Comparison of ENCODE assay signal across 21 cellular contexts in the genomic region with DNA sequence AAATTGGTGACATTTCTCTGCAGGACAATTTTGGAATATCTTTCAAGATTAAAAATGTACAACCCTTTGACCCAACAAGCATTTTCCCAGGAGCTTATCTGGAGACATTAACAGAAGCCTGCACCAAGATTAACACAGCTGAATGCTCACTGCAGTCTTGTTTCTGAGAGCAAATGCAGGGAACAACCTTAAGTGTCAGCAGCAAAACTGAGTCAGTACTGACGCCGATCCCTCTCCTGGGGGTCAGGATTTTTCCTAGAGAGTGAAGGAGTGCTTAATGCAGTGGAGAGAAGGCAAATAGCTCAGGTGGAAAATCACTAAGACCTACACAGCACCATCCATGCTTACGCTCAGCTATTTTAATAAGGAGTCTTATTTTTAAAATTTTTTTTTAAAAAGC. TPM values are rescaled to one million over a fixed set of nuclear protein-coding genes. Genes with fewer than 3 reads are reported as not detected.
DNase-seq lines count a peak whose midpoint lies in the region; TF ChIP-seq lines count a peak whose summit lies in the region.
"Had no signal": no experiment of that assay in that cellular context is flagged by ENCODE, and none has a peak within 500 bp of the region (broad histone marks: within the 10 kb centered on the region; RNA-seq: fewer than 3 reads in every experiment).

No MANE protein-coding gene starts in this region.

- no peak overlapping the region for H3K9ac ChIP-seq in endodermal cell (ENCODE audit: extremely low read depth, low read length, poor library complexity, severe bottlenecking)

- H3K27me3 ChIP-seq in WERI-Rb-1 (ENCODE audit: insufficient read depth, low read depth, severe bottlenecking) (no peaks in the 10 kb centered on the region), endodermal cell (ENCODE audit: control insufficient read depth, insufficient read depth, low read length, poor library complexity, severe bottlenecking) (no peaks in the 10 kb centered on the region)
- H3K27me3 ChIP-seq in CD4-positive, alpha-beta memory T cell (ENCODE audit: insufficient read depth, low read length): no peaks in the 10 kb centered on the region

- H3K9me3 Mint-ChIP-seq in endodermal cell: peaks cover 8% of the 10 kb centered on the region
- peaks cover 0 to 3% (median 0%) of the 10 kb centered on the region in 8 donors for H3K9me3 Mint-ChIP-seq in CD4-positive, alpha-beta memory T cell

- peak overlapping the region; percentile 50 for H3K27ac Mint-ChIP-seq in endodermal cell
- H3K27ac Mint-ChIP-seq in CD4-positive, alpha-beta memory T cell: no peak overlapping the region
- H3K27ac Mint-ChIP-seq: CD4-positive, alpha-beta T cell; HFFc6 had no signal

- H3K9me3 ChIP-seq in WERI-Rb-1 (ENCODE audit: severe bottlenecking) (no peaks in the 10 kb centered on the region), endodermal cell (ENCODE audit: control insufficient read depth, low read length) (peaks cover 8% of the 10 kb centered on the region)
- H3K9me3 ChIP-seq in CD4-positive, alpha-beta memory T cell (ENCODE audit: control insufficient read depth in 1 of 2, low read length in 2 of 2): no peaks in the 10 kb centered on the region

- DNase-seq in WERI-Rb-1 (peak; percentile 12), endodermal cell (no peak), kidney tubule cell (ENCODE audit: low spot score) (peak; percentile 50), retina (peak; percentile 43), HuH-7.5 (ENCODE audit: low spot score) (no peak)
- DNase-seq in CD4-positive, alpha-beta memory T cell: no peak
- DNase-seq in activated naive CD4-positive, alpha-beta T cell (lab: John Stamatoyannopoulos, UW): no peak
- DNase-seq: AML-193; CD4-positive, alpha-beta T cell; DMS53; DND-41; EL; GOT3; H7; HFFc6; IMR-90 had no signal

- peaks cover 48% of the 10 kb centered on the region for H3K27me3 Mint-ChIP-seq in endodermal cell (ENCODE audit: insufficient read depth)
- H3K27me3 Mint-ChIP-seq in CD4-positive, alpha-beta memory T cell: no peaks in the 10 kb centered on the region

- no peaks in the 10 kb centered on the region for H3K36me3 ChIP-seq in WERI-Rb-1
- H3K36me3 ChIP-seq in endodermal cell (ENCODE audit: control insufficient read depth, insufficient read depth, low read length): no peaks in the 10 kb centered on the region
- no peaks in the 10 kb centered on the region for H3K36me3 ChIP-seq in CD4-positive, alpha-beta memory T cell (ENCODE audit: insufficient read depth, low read length)

- peaks cover 16% of the 10 kb centered on the region for H3K4me1 Mint-ChIP-seq in endodermal cell
- H3K4me1 Mint-ChIP-seq in CD4-positive, alpha-beta memory T cell: no peaks in the 10 kb centered on the region

- no peak overlapping the region; the same call in 1 of the 2 replicates for H3K27ac ChIP-seq in WERI-Rb-1
- H3K27ac ChIP-seq in endodermal cell (ENCODE audit: low read depth, low read length): no peak overlapping the region
- H3K27ac ChIP-seq in CD4-positive, alpha-beta memory T cell (ENCODE audit: low read depth, low read length): no peak overlapping the region
- H3K27ac ChIP-seq: C4-2B had no signal

- no peak overlapping the region for H3K4me3 Mint-ChIP-seq in endodermal cell
- H3K4me3 Mint-ChIP-seq in CD4-positive, alpha-beta memory T cell: no peak overlapping the region
- H3K4me3 Mint-ChIP-seq: CD4-positive, alpha-beta T cell; HFFc6 had no signal

- peaks cover 10% of the 10 kb centered on the region for H3K4me1 ChIP-seq in endodermal cell (ENCODE audit: control insufficient read depth, insufficient read depth, low read length)
- H3K4me1 ChIP-seq in CD4-positive, alpha-beta memory T cell (ENCODE audit: insufficient read depth, low read length): no peaks in the 10 kb centered on the region

- H3K36me3 Mint-ChIP-seq in endodermal cell (ENCODE audit: low read depth): no peaks in the 10 kb centered on the region
- no peaks in the 10 kb centered on the region for H3K36me3 Mint-ChIP-seq in CD4-positive, alpha-beta memory T cell

- no peak for TF ChIP-seq CTCF in WERI-Rb-1 (IDR thresholded peaks at IDR 0.05; ENCODE audit: low read depth, low read length)
- no peak for TF ChIP-seq CTCF in endodermal cell (conservative IDR thresholded peaks at IDR 0.05)

- POLR2A ChIA-PET in CD4-positive, alpha-beta memory T cell (lab: Charles Lee; ENCODE audit: partially characterized antibody): no interaction called here

- WGBS in endodermal cell (ENCODE audit: insufficient coverage in 1 of 2, insufficient read length in 1 of 2), 2 experiments: 78 to 79% methylated on average over 2 of the region's 3 CpGs

- intact Hi-C loops in CD4-positive, alpha-beta memory T cell (cut with micrococcal nuclease): no loop called here

- H3K4me3 ChIP-seq in WERI-Rb-1 (ENCODE audit: low read depth, low read length) (no peak overlapping the region), endodermal cell (ENCODE audit: low read length) (no peak overlapping the region)
- H3K4me3 ChIP-seq in CD4-positive, alpha-beta memory T cell (ENCODE audit: low read length in 2 of 2): no peak overlapping the region
- H3K4me3 ChIP-seq: GM12878, K562 had no signal

- CTCF ChIA-PET in CD4-positive, alpha-beta memory T cell (lab: Charles Lee; ENCODE audit: partially characterized antibody): no interaction called here

RNA-seq across cellular contexts. Expression of gene SGPP2, which starts 42.8 kb away (rescaled TPM):
- not detected for total RNA-seq in endodermal cell
- 0.32 TPM for polyA plus RNA-seq in endodermal cell (2013, experiment 1 of 2)
- polyA plus RNA-seq in endodermal cell (2013, experiment 2 of 2): 0.33 TPM
- total RNA-seq in CD4-positive, alpha-beta memory T cell: 1 to 10 TPM; 8.8 to 9.9 TPM
- polyA plus RNA-seq in CD4-positive, alpha-beta memory T cell: 1 to 10 TPM; 2.1 to 2.2 TPM
- total RNA-seq: G401, H7, HFFc6, IMR-90 had no signal
- polyA plus RNA-seq: BJ, IMR-90 had no signal

Comparison
In these comparisons a context has a peak if more than half of its experiments do, and no peak if none do; other contexts are left out.
1. DNase-seq: peak in WERI-Rb-1 (single experiment), kidney tubule cell (single experiment) and retina (single experiment); none in endodermal cell (single experiment), HuH-7.5 (single experiment), CD4-positive, alpha-beta memory T cell (0 of 5) and activated naive CD4-positive, alpha-beta T cell (0 of 4).
2. RNA of gene SGPP2, which starts 42.8 kb away (total RNA-seq): 8.8 to 9.9 TPM in CD4-positive, alpha-beta memory T cell; not detected in endodermal cell; every median in the first group is over 4 times any median in the second.